ENCODE assay signal across 10 cellular contexts in genomic region chr21:33019885-33020557, GRCh38. TPM values are rescaled to one million over a fixed set of nuclear protein-coding genes. Genes with fewer than 3 reads are reported as not detected.
DNase-seq lines count a peak whose midpoint lies in the region; ATAC-seq and TF ChIP-seq lines count a peak whose summit lies in the region.
"Had no signal": no experiment of that assay in that cellular context is flagged by ENCODE, and none has a peak within 500 bp of the region (broad histone marks: within the 10 kb centered on the region; RNA-seq: fewer than 3 reads in every experiment).

No MANE protein-coding gene starts in this region.

- ATAC-seq in activated CD4-positive, alpha-beta T cell treated with anti-CD3 and anti-CD28 coated beads for 36 hours: peak; percentile 62
- peak; percentile 54; the same call in 1 of the 2 replicates for ATAC-seq in Panc1
- ATAC-seq in gastroesophageal sphincter: no peak
- ATAC-seq in GM19452 (IDR thresholded peaks at IDR 0.05; ENCODE audit: unreplicated experiment): no peak

- WGBS in iPS DF 6.9 (ENCODE audit: insufficient coverage, insufficient read length): no CpG with 5 or more reads among the region's 55 CpGs
- 0% methylated on average over 7 of the region's 55 CpGs; no CpG with 5 or more reads in 1 of the 2 donors for WGBS in gastroesophageal sphincter (ENCODE audit: low coverage in 1 of 2), 2 donors

- intact Hi-C loops in activated CD4-positive, alpha-beta T cell treated with anti-CD3 and anti-CD28 coated beads for 36 hours (cut with DNase I, micrococcal nuclease): loop anchor here (5.0 to 10.0 kb wide), 2 partner anchors 105 to 177 kb away; no protein-coding TSS in a partner anchor
- intact Hi-C loops in Panc1 (cut with micrococcal nuclease; ENCODE audit: unreplicated experiment): no loop called here

- H3K36me3 ChIP-seq in Panc1 (ENCODE audit: control insufficient read depth, insufficient read depth, low read length) (no peaks in the 10 kb centered on the region), iPS DF 6.9 (ENCODE audit: control insufficient read depth, insufficient read depth, low read length) (no peaks in the 10 kb centered on the region), gastroesophageal sphincter (no peaks in the 10 kb centered on the region)
- H3K36me3 ChIP-seq: vagina had no signal

- H3K27me3 Mint-ChIP-seq in activated CD4-positive, alpha-beta T cell treated with anti-CD3 and anti-CD28 coated beads for 36 hours: peaks cover 68% of the 10 kb centered on the region

- H3K27ac Mint-ChIP-seq in activated CD4-positive, alpha-beta T cell treated with anti-CD3 and anti-CD28 coated beads for 36 hours: no peak overlapping the region

- H3K27ac ChIP-seq in Panc1 (ENCODE audit: low read length): no peak overlapping the region
- H3K27ac ChIP-seq in iPS DF 6.9 (ENCODE audit: low read length): no peak overlapping the region
- no peak overlapping the region for H3K27ac ChIP-seq in skin epidermis
- no peak overlapping the region for H3K27ac ChIP-seq in gastroesophageal sphincter
- H3K27ac ChIP-seq: vagina had no signal

- no peak overlapping the region for H3K4me3 ChIP-seq in Panc1 (ENCODE audit: low read depth in 2 of 2, low read length in 2 of 2)
- H3K4me3 ChIP-seq in iPS DF 6.9 (ENCODE audit: low read length): peak overlapping the region; percentile 9
- peak overlapping the region in 4 of 7 experiments; percentile 3 to 29 (median 16) for H3K4me3 ChIP-seq in skin epidermis
- peak overlapping the region in 1 of 2 donors; percentile 15 for H3K4me3 ChIP-seq in gastroesophageal sphincter
- H3K4me3 ChIP-seq: vagina had no signal

- peak overlapping the region; percentile 47 for H3K4me3 Mint-ChIP-seq in activated CD4-positive, alpha-beta T cell treated with anti-CD3 and anti-CD28 coated beads for 36 hours

- no peaks in the 10 kb centered on the region for H3K9me3 Mint-ChIP-seq in activated CD4-positive, alpha-beta T cell treated with anti-CD3 and anti-CD28 coated beads for 36 hours (ENCODE audit: low read depth)

- in situ Hi-C loops in Panc1 (cut with HindIII; ENCODE audit: low pct_unique_long_range_greater_than_20kb, low sequenced_read_pairs): no loop called here

- no peaks in the 10 kb centered on the region for H3K9me3 ChIP-seq in Panc1 (ENCODE audit: control insufficient read depth, insufficient read depth, low read depth, low read length)
- no peaks in the 10 kb centered on the region for H3K9me3 ChIP-seq in iPS DF 6.9 (ENCODE audit: control insufficient read depth, insufficient read depth, low read length)
- no peaks in the 10 kb centered on the region for H3K9me3 ChIP-seq in gastroesophageal sphincter
- H3K9me3 ChIP-seq: vagina had no signal

- DNase-seq in activated CD4-positive, alpha-beta T cell treated with anti-CD3 and anti-CD28 coated beads for 36 hours: peak; percentile 55
- DNase-seq in activated CD4-positive, alpha-beta T cell treated with anti-CD3 and anti-CD28 coated beads for 1 hour: no peak
- no peak for DNase-seq in Panc1 (ENCODE audit: low read depth, low spot score)
- DNase-seq in iPS DF 6.9 (ENCODE audit: low read depth, low spot score): no peak
- no peak for DNase-seq in NCI-H187 (lab: John Stamatoyannopoulos, UW)
- DNase-seq: AML-193 had no signal

- H3K27me3 ChIP-seq in Panc1 (ENCODE audit: control insufficient read depth, insufficient read depth, low read length) (peaks cover 2% of the 10 kb centered on the region; the same call in 1 of the 2 replicates), iPS DF 6.9 (ENCODE audit: control insufficient read depth, insufficient read depth, low read length) (peaks cover 73% of the 10 kb centered on the region), gastroesophageal sphincter (peaks cover 100% of the 10 kb centered on the region)

- no TSS peak for BruUV-seq in Panc1 (replicated peaks; lab: Mats Ljungman, UMichigan)

- H3K4me1 ChIP-seq in Panc1 (ENCODE audit: control insufficient read depth, insufficient read depth, low read length) (no peaks in the 10 kb centered on the region), iPS DF 6.9 (ENCODE audit: control insufficient read depth, insufficient read depth, low read length) (peaks cover 4% of the 10 kb centered on the region; the same call in 1 of the 2 replicates), gastroesophageal sphincter (peaks cover 0 to 38% (median 18%) of the 10 kb centered on the region in 3 donors)

- no peak for TF ChIP-seq POLR2A in gastroesophageal sphincter (IDR thresholded peaks at IDR 0.05)

- TF ChIP-seq CTCF in Panc1 (IDR thresholded peaks at IDR 0.05): no peak
- TF ChIP-seq CTCF in gastroesophageal sphincter (IDR thresholded peaks at IDR 0.05): no peak

- POLR2A ChIA-PET in activated CD4-positive, alpha-beta T cell treated with anti-CD3 and anti-CD28 coated beads for 36 hours (lab: Charles Lee): no interaction called here
- POLR2A ChIA-PET in Panc1 (lab: Charles Lee): no interaction called here

- CTCF ChIA-PET in activated CD4-positive, alpha-beta T cell treated with anti-CD3 and anti-CD28 coated beads for 36 hours (lab: Charles Lee): interaction anchor here (0.5 to 0.9 kb wide), 3 partner anchors 9 to 661 kb away, joined by 3 to 4 read pairs (median 3); no protein-coding TSS in a partner anchor
- CTCF ChIA-PET in Panc1 (lab: Charles Lee): no interaction called here

- H3K4me1 Mint-ChIP-seq in activated CD4-positive, alpha-beta T cell treated with anti-CD3 and anti-CD28 coated beads for 36 hours: peaks cover 26% of the 10 kb centered on the region

- no peak for TF ChIP-seq EP300 in gastroesophageal sphincter (IDR thresholded peaks at IDR 0.05)

- no peaks in the 10 kb centered on the region for H3K36me3 Mint-ChIP-seq in activated CD4-positive, alpha-beta T cell treated with anti-CD3 and anti-CD28 coated beads for 36 hours (ENCODE audit: low read depth)

RNA-seq across cellular contexts. Expression of gene OLIG2, which starts 5.7 kb away (rescaled TPM):
- not detected for total RNA-seq in activated CD4-positive, alpha-beta T cell treated with anti-CD3 and anti-CD28 coated beads for 36 hours
- total RNA-seq in Panc1 (2021; ENCODE audit: unreplicated experiment) (not detected), gastroesophageal sphincter (not detected)
- polyA plus RNA-seq in Panc1 (2012; ENCODE audit: insufficient read length): not detected
- total RNA-seq: vagina had no signal

RNA-seq across cellular contexts. Expression of gene OLIG1, which starts 49.9 kb away (rescaled TPM):
- not detected for total RNA-seq in activated CD4-positive, alpha-beta T cell treated with anti-CD3 and anti-CD28 coated beads for 36 hours
- total RNA-seq in Panc1 (2021; ENCODE audit: unreplicated experiment) (0.21 TPM), gastroesophageal sphincter (not detected)
- polyA plus RNA-seq in Panc1 (2012; ENCODE audit: insufficient read length): not detected
- total RNA-seq: vagina had no signal

Comparison
In these comparisons a context has a peak if more than half of its experiments do, and no peak if none do; other contexts are left out.
1. ATAC-seq: peak in activated CD4-positive, alpha-beta T cell treated with anti-CD3 and anti-CD28 coated beads for 36 hours (single experiment) and Panc1 (single experiment); none in gastroesophageal sphincter (single experiment) and GM19452 (single experiment).
2. H3K4me3 ChIP-seq: peak in iPS DF 6.9 (single experiment) and skin epidermis (4 of 7); none in Panc1 (0 of 2).